In genomic region chr10:126252884-126253612, GRCh38 we compare ENCODE assay signal across 13 cellular contexts.
A peak's percentile ranks its signal among the peaks of the same experiment; 100 is the strongest.
DNase-seq lines count a peak whose midpoint lies in the region; ATAC-seq and TF ChIP-seq lines count a peak whose summit lies in the region.
"Had no signal": no experiment of that assay in that cellular context is flagged by ENCODE, and none has a peak within 500 bp of the region (broad histone marks: within the 10 kb centered on the region; RNA-seq: fewer than 3 reads in every experiment).

No MANE protein-coding gene starts in this region.

- ATAC-seq in omental fat pad (ENCODE audit: low FRiP score) (peak; percentile 73), GM18907 (IDR thresholded peaks at IDR 0.05; ENCODE audit: unreplicated experiment) (no peak)
- ATAC-seq: stimulated activated memory B cell treated with anti-CD40 and anti-IgM and Interleukin-4, amounts not matched to agents 10 μg/mL and 1 μg/mL and 100 μg/mL, for 72 hours had no signal

- DNase-seq in COLO829 (ENCODE audit: low spot score) (peak; percentile 80), RPMI7951 (ENCODE audit: low read depth) (peak; percentile 98), fibroblast of gingiva (ENCODE audit: low read depth) (peak; percentile 97), omental fat pad (ENCODE audit: low spot score) (no peak), SK-N-DZ (ENCODE audit: low spot score) (no peak)
- DNase-seq in activated naive CD4-positive, alpha-beta T cell treated with anti-CD3 and anti-CD28 coated beads, Interleukin-2, amount 50 U/mL, for 16 hours, result no peak
- DNase-seq in stimulated activated naive CD4-positive, alpha-beta T cell treated with Interleukin-2 at 50 U/mL for 16 hours (lab: John Stamatoyannopoulos, UW), result no peak
- DNase-seq: activated CD4-positive, alpha-beta memory T cell treated with anti-CD3 and anti-CD28 coated beads for 36 hours; NCI-H1092; Peyer's patch; sigmoid colon had no signal

- TF ChIP-seq CTCF in omental fat pad (IDR thresholded peaks at IDR 0.05), result no peak

Comparison
In these comparisons a context has a peak if more than half of its experiments do, and no peak if none do; other contexts are left out.
1. DNase-seq: peak in COLO829 (single experiment), RPMI7951 (single experiment) and fibroblast of gingiva (single experiment); none in omental fat pad (single experiment), activated naive CD4-positive, alpha-beta T cell treated with anti-CD3 and anti-CD28 coated beads, Interleukin-2, amount 50 U/mL, for 16 hours (single experiment), stimulated activated naive CD4-positive, alpha-beta T cell treated with Interleukin-2 at 50 U/mL for 16 hours (single experiment) and SK-N-DZ (single experiment).